8 cellular contexts compared by ENCODE assay signal in genomic region chr12:46266382-46266791, GRCh38. TPM values are rescaled to one million over a fixed set of nuclear protein-coding genes. Genes with fewer than 3 reads are reported as not detected.
DNase-seq lines count a peak whose midpoint lies in the region; ATAC-seq, FAIRE-seq and TF ChIP-seq lines count a peak whose summit lies in the region.
"Had no signal": no experiment of that assay in that cellular context is flagged by ENCODE, and none has a peak within 500 bp of the region (broad histone marks: within the 10 kb centered on the region; RNA-seq: fewer than 3 reads in every experiment).

No MANE protein-coding gene starts in this region.

- H3K27me3 Mint-ChIP-seq in activated T-cell treated with anti-CD3 and anti-CD28 coated beads, Interleukin-2, amount 50 U/mL, for 72 hours (ENCODE audit: low read depth) = no peaks in the 10 kb centered on the region
- H3K27me3 Mint-ChIP-seq: activated naive CD4-positive, alpha-beta T cell treated with anti-CD3 and anti-CD28 coated beads, Interleukin-2, amount 50 U/mL, for 24 hours had no signal

- H3K27me3 ChIP-seq in hepatocyte = no peaks in the 10 kb centered on the region

- H3K9me3 Mint-ChIP-seq in activated T-cell treated with anti-CD3 and anti-CD28 coated beads, Interleukin-2, amount 50 U/mL, for 72 hours = no peaks in the 10 kb centered on the region
- H3K9me3 Mint-ChIP-seq: activated naive CD4-positive, alpha-beta T cell treated with anti-CD3 and anti-CD28 coated beads, Interleukin-2, amount 50 U/mL, for 24 hours had no signal

- H3K27ac Mint-ChIP-seq in activated T-cell treated with anti-CD3 and anti-CD28 coated beads, Interleukin-2, amount 50 U/mL, for 72 hours = no peak overlapping the region
- H3K27ac Mint-ChIP-seq: activated naive CD4-positive, alpha-beta T cell treated with anti-CD3 and anti-CD28 coated beads, Interleukin-2, amount 50 U/mL, for 24 hours had no signal

- ATAC-seq in activated T-cell treated with anti-CD3 and anti-CD28 coated beads, Interleukin-2, amount 50 U/mL, for 72 hours (replicated peaks in 1 of 2) = no peak

- H3K9me3 ChIP-seq in hepatocyte (ENCODE audit: low read depth) = no peaks in the 10 kb centered on the region

- H3K4me1 Mint-ChIP-seq in activated T-cell treated with anti-CD3 and anti-CD28 coated beads, Interleukin-2, amount 50 U/mL, for 72 hours (ENCODE audit: low read depth) = peaks cover 12% of the 10 kb centered on the region

- FAIRE-seq in GM12892 (lab: Jason Lieb, UNC) = no peak

- H3K4me2 ChIP-seq in hepatocyte = peak overlapping the region; percentile 95

- H4K20me1 ChIP-seq in hepatocyte (ENCODE audit: insufficient read depth, poor library complexity, severe bottlenecking) = peaks cover 7% of the 10 kb centered on the region

- H3K27ac ChIP-seq in hepatocyte = peak overlapping the region; percentile 93

- TF ChIP-seq CTCF in GM12864 (IDR thresholded peaks at IDR 0.05; ENCODE audit: low read depth, low read length, missing control alignments) (no peak), hepatocyte (IDR thresholded peaks at IDR 0.05; ENCODE audit: poor library complexity) (no peak)

- H2AFZ ChIP-seq in hepatocyte = peak overlapping the region; percentile 46

- H3K9me2 ChIP-seq in hepatocyte (replicated peaks; ENCODE audit: insufficient read depth) = no peaks in the 10 kb centered on the region

- peaks cover 9 to 19% of the 10 kb centered on the region in 2 donors for H3K36me3 Mint-ChIP-seq in activated T-cell treated with anti-CD3 and anti-CD28 coated beads, Interleukin-2, amount 50 U/mL, for 72 hours (ENCODE audit: insufficient read depth in 2 of 2)

- DNase-seq in GM12864 (ENCODE audit: low read depth) (no peak), NCI-H1092 treated with DMSO at 0.1 percent for 48 hours (lab: John Stamatoyannopoulos, UW) (peak; percentile 68), hepatocyte (ENCODE audit: low spot score) (peak; percentile 57), OCI-M2 (lab: John Stamatoyannopoulos, UW; ENCODE audit: unreplicated experiment) (no peak), GM12892 (ENCODE audit: insufficient read length) (no peak)
- peak; percentile 26 to 32 for DNase-seq in activated T-cell treated with anti-CD3 and anti-CD28 coated beads, Interleukin-2, amount 50 U/mL, for 72 hours
- DNase-seq in stimulated activated CD8-positive, alpha-beta memory T cell treated with anti-CD3 and anti-CD28 coated beads, Interleukin-12 subunit alpha, Interleukin-12 subunit beta, amount 100 ng/mL, for 1 hour (ENCODE audit: low read depth) = peak; percentile 25

- peaks cover 75% of the 10 kb centered on the region for H3K79me2 ChIP-seq in hepatocyte

- H3K36me3 ChIP-seq in hepatocyte (replicated peaks; ENCODE audit: insufficient read depth, low read depth) = no peaks in the 10 kb centered on the region

- 17% methylated on average over 7 of the region's 7 CpGs for WGBS in hepatocyte (ENCODE audit: low lambda C conversion rate, missing lambda C conversion rate)

- no peak overlapping the region for H3K4me3 Mint-ChIP-seq in activated T-cell treated with anti-CD3 and anti-CD28 coated beads, Interleukin-2, amount 50 U/mL, for 72 hours
- H3K4me3 Mint-ChIP-seq: activated naive CD4-positive, alpha-beta T cell treated with anti-CD3 and anti-CD28 coated beads, Interleukin-2, amount 50 U/mL, for 24 hours had no signal

- peaks cover 39% of the 10 kb centered on the region for H3K4me1 ChIP-seq in hepatocyte (ENCODE audit: insufficient read depth)

- no peak for TF ChIP-seq POLR2A in GM12892 (IDR thresholded peaks at IDR 0.05; ENCODE audit: low read depth, low read length)

- H3K4me3 ChIP-seq in GM12864 (ENCODE audit: low read depth, low read length) (peak overlapping the region; percentile 80), hepatocyte (peak overlapping the region; percentile 83)

RNA-seq across cellular contexts. Expression of gene SLC38A1, which starts 2.5 kb away (rescaled TPM):
- 100 to 1,000 TPM; 265 to 277 TPM for total RNA-seq in activated T-cell treated with anti-CD3 and anti-CD28 coated beads, Interleukin-2, amount 50 U/mL, for 72 hours
- total RNA-seq in hepatocyte = 86.8 and 96.1 TPM in 2 replicates
- polyA plus RNA-seq in hepatocyte = 48.2 and 54.4 TPM in 2 replicates
- 56.2 TPM for polyA plus RNA-seq in GM12892 (2012; ENCODE audit: missing spikeins)

Comparison
In these comparisons a context has a peak if more than half of its experiments do, and no peak if none do; other contexts are left out.
1. DNase-seq: peak in NCI-H1092 treated with DMSO at 0.1 percent for 48 hours (single experiment), activated T-cell treated with anti-CD3 and anti-CD28 coated beads, Interleukin-2, amount 50 U/mL, for 72 hours (2 of 2), hepatocyte (single experiment) and stimulated activated CD8-positive, alpha-beta memory T cell treated with anti-CD3 and anti-CD28 coated beads, Interleukin-12 subunit alpha, Interleukin-12 subunit beta, amount 100 ng/mL, for 1 hour (single experiment); none in GM12864 (single experiment), OCI-M2 (single experiment) and GM12892 (single experiment).